20 cellular contexts compared by ENCODE assay signal in the genomic region with DNA sequence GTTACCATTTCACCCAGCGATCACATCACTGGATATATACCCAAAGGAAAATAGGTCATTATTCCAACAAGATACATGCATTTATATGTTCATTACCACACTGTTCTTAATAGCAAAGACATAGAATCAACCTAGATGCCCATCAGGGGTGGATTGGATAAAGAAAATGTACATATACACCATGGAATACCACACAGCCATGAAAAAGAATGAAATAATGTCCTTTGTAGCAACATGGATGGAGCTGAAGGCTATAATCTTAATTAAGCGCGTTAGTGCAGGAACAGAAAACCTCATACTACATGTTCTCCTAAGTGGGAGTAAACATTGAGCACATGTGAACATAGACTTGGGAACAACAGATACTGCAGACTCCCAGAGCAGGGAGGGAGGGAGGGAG. TPM values are rescaled to one million over a fixed set of nuclear protein-coding genes. Genes with fewer than 3 reads are reported as not detected.
DNase-seq lines count a peak whose midpoint lies in the region; ATAC-seq and TF ChIP-seq lines count a peak whose summit lies in the region.
"Had no signal": no experiment of that assay in that cellular context is flagged by ENCODE, and none has a peak within 500 bp of the region (broad histone marks: within the 10 kb centered on the region; RNA-seq: fewer than 3 reads in every experiment).

No MANE protein-coding gene starts in this region.

- no peaks in the 10 kb centered on the region for H3K27me3 Mint-ChIP-seq in activated CD4-positive, alpha-beta T cell treated with anti-CD3 and anti-CD28 coated beads for 36 hours
- H3K27me3 Mint-ChIP-seq in activated naive CD8-positive, alpha-beta T cell, result no peaks in the 10 kb centered on the region
- H3K27me3 Mint-ChIP-seq in activated naive CD8-positive, alpha-beta T cell treated with anti-CD3 and anti-CD28 coated beads, Interleukin-2, amount 50 U/mL, for 24 hours, result no peaks in the 10 kb centered on the region
- H3K27me3 Mint-ChIP-seq in activated T-helper 1 cell treated with anti-CD3 and anti-CD28 coated beads, Interleukin-12 subunit alpha, Interleukin-12 subunit beta, Interleukin-2, Interleukin-4 antibody, amounts not matched to agents 30 ng/mL and 10 ng/mL and 1 ng/mL, durations not matched to agents 14 hours and 24 hours and 36 hours (ENCODE audit: insufficient read depth), result no peaks in the 10 kb centered on the region

- no peak for DNase-seq in activated CD4-positive, alpha-beta T cell treated with anti-CD3 and anti-CD28 coated beads for 36 hours
- no peak for DNase-seq in activated CD4-positive, alpha-beta T cell treated with anti-CD3 and anti-CD28 coated beads, Interleukin-2, amount 50 U/mL, for 48 hours
- no peak for DNase-seq in activated naive CD8-positive, alpha-beta T cell treated with anti-CD3 and anti-CD28 coated beads, Interleukin-2, amount 50 U/mL, for 24 hours
- no peak for DNase-seq in activated T-helper 1 cell treated with anti-CD3 and anti-CD28 coated beads, Interleukin-12 subunit alpha, Interleukin-12 subunit beta, Interleukin-2, Interleukin-4 antibody, amounts not matched to agents 30 ng/mL and 10 ng/mL and 1 ng/mL, durations not matched to agents 14 hours and 24 hours and 36 hours (ENCODE audit: low spot score)
- DNase-seq in HEK293T (ENCODE audit: extremely low spot score), result no peak
- DNase-seq: DMS53, GDM1, MG63, NCI-H1417, NCI-H1694 treated with DMSO at 0.1 percent for 48 hours, NCI-H2081 treated with DMSO at 0.1 percent for 48 hours, NCI-H2171 treated with DMSO at 0.1 percent for 48 hours, NCI-H524 treated with DMSO at 0.1 percent for 48 hours, NCI-H82, SJCRH30 had no signal

- no peaks in the 10 kb centered on the region for H3K9me3 Mint-ChIP-seq in activated CD4-positive, alpha-beta T cell treated with anti-CD3 and anti-CD28 coated beads for 36 hours (ENCODE audit: low read depth)
- no peaks in the 10 kb centered on the region for H3K9me3 Mint-ChIP-seq in activated naive CD8-positive, alpha-beta T cell (ENCODE audit: low read depth)
- H3K9me3 Mint-ChIP-seq in activated naive CD8-positive, alpha-beta T cell treated with anti-CD3 and anti-CD28 coated beads, Interleukin-2, amount 50 U/mL, for 24 hours, result no peaks in the 10 kb centered on the region
- no peaks in the 10 kb centered on the region for H3K9me3 Mint-ChIP-seq in activated T-helper 1 cell treated with anti-CD3 and anti-CD28 coated beads, Interleukin-12 subunit alpha, Interleukin-12 subunit beta, Interleukin-2, Interleukin-4 antibody, amounts not matched to agents 30 ng/mL and 10 ng/mL and 1 ng/mL, durations not matched to agents 14 hours and 24 hours and 36 hours

- CTCF ChIA-PET in activated CD4-positive, alpha-beta T cell treated with anti-CD3 and anti-CD28 coated beads for 36 hours (lab: Charles Lee), result no interaction called here
- CTCF ChIA-PET in HEK293T (lab: Yijun Ruan, JAX), result no interaction called here

- H3K4me3 Mint-ChIP-seq in activated CD4-positive, alpha-beta T cell treated with anti-CD3 and anti-CD28 coated beads for 36 hours, result no peak overlapping the region
- no peak overlapping the region for H3K4me3 Mint-ChIP-seq in activated naive CD8-positive, alpha-beta T cell
- H3K4me3 Mint-ChIP-seq in activated naive CD8-positive, alpha-beta T cell treated with anti-CD3 and anti-CD28 coated beads, Interleukin-2, amount 50 U/mL, for 24 hours, result no peak overlapping the region
- no peak overlapping the region for H3K4me3 Mint-ChIP-seq in activated T-helper 1 cell treated with anti-CD3 and anti-CD28 coated beads, Interleukin-12 subunit alpha, Interleukin-12 subunit beta, Interleukin-2, Interleukin-4 antibody, amounts not matched to agents 30 ng/mL and 10 ng/mL and 1 ng/mL, durations not matched to agents 14 hours and 24 hours and 36 hours

- POLR2A ChIA-PET in activated CD4-positive, alpha-beta T cell treated with anti-CD3 and anti-CD28 coated beads for 36 hours (lab: Charles Lee), result no interaction called here
- POLR2A ChIA-PET in HEK293T (lab: Yijun Ruan, JAX), result no interaction called here

- ATAC-seq in activated CD4-positive, alpha-beta T cell treated with anti-CD3 and anti-CD28 coated beads for 36 hours, result no peak
- ATAC-seq in activated naive CD8-positive, alpha-beta T cell treated with anti-CD3 and anti-CD28 coated beads, Interleukin-2, amount 50 U/mL, for 24 hours, result no peak
- ATAC-seq in HG03442 (IDR thresholded peaks at IDR 0.05; ENCODE audit: unreplicated experiment), result no peak

- intact Hi-C loops in activated CD4-positive, alpha-beta T cell treated with anti-CD3 and anti-CD28 coated beads for 36 hours (cut with DNase I, micrococcal nuclease), result loop anchor here (2.0 kb wide), 2 partner anchors 18 to 38 kb away; a partner anchor contains a TSS
- intact Hi-C loops in activated T-helper 1 cell treated with anti-CD3 and anti-CD28 coated beads, Interleukin-12 subunit alpha, Interleukin-12 subunit beta, Interleukin-2, Interleukin-4 antibody, amounts not matched to agents 30 ng/mL and 10 ng/mL and 1 ng/mL, durations not matched to agents 14 hours and 24 hours and 36 hours (cut with micrococcal nuclease), result loop anchor here (2.0 kb wide), 1 partner anchor 36 kb away; no protein-coding TSS in a partner anchor

- H3K4me1 Mint-ChIP-seq in activated CD4-positive, alpha-beta T cell treated with anti-CD3 and anti-CD28 coated beads for 36 hours, result peaks cover 22% of the 10 kb centered on the region
- H3K4me1 Mint-ChIP-seq in activated naive CD8-positive, alpha-beta T cell (ENCODE audit: low read depth), result peaks cover 13% of the 10 kb centered on the region
- peaks cover 13% of the 10 kb centered on the region for H3K4me1 Mint-ChIP-seq in activated naive CD8-positive, alpha-beta T cell treated with anti-CD3 and anti-CD28 coated beads, Interleukin-2, amount 50 U/mL, for 24 hours
- peaks cover 15% of the 10 kb centered on the region for H3K4me1 Mint-ChIP-seq in activated T-helper 1 cell treated with anti-CD3 and anti-CD28 coated beads, Interleukin-12 subunit alpha, Interleukin-12 subunit beta, Interleukin-2, Interleukin-4 antibody, amounts not matched to agents 30 ng/mL and 10 ng/mL and 1 ng/mL, durations not matched to agents 14 hours and 24 hours and 36 hours (ENCODE audit: low read depth)

- peak overlapping the region; percentile 32 for H3K27ac Mint-ChIP-seq in activated CD4-positive, alpha-beta T cell treated with anti-CD3 and anti-CD28 coated beads for 36 hours
- peak overlapping the region; percentile 34 for H3K27ac Mint-ChIP-seq in activated naive CD8-positive, alpha-beta T cell
- H3K27ac Mint-ChIP-seq in activated naive CD8-positive, alpha-beta T cell treated with anti-CD3 and anti-CD28 coated beads, Interleukin-2, amount 50 U/mL, for 24 hours, result no peak overlapping the region
- peak overlapping the region; percentile 35 for H3K27ac Mint-ChIP-seq in activated T-helper 1 cell treated with anti-CD3 and anti-CD28 coated beads, Interleukin-12 subunit alpha, Interleukin-12 subunit beta, Interleukin-2, Interleukin-4 antibody, amounts not matched to agents 30 ng/mL and 10 ng/mL and 1 ng/mL, durations not matched to agents 14 hours and 24 hours and 36 hours

- H3K36me3 Mint-ChIP-seq in activated CD4-positive, alpha-beta T cell treated with anti-CD3 and anti-CD28 coated beads for 36 hours (ENCODE audit: low read depth), result peaks cover 33% of the 10 kb centered on the region
- H3K36me3 Mint-ChIP-seq in activated naive CD8-positive, alpha-beta T cell, result peaks cover 14% of the 10 kb centered on the region
- H3K36me3 Mint-ChIP-seq in activated naive CD8-positive, alpha-beta T cell treated with anti-CD3 and anti-CD28 coated beads, Interleukin-2, amount 50 U/mL, for 24 hours (ENCODE audit: low read depth), result peaks cover 40% of the 10 kb centered on the region
- H3K36me3 Mint-ChIP-seq in activated T-helper 1 cell treated with anti-CD3 and anti-CD28 coated beads, Interleukin-12 subunit alpha, Interleukin-12 subunit beta, Interleukin-2, Interleukin-4 antibody, amounts not matched to agents 30 ng/mL and 10 ng/mL and 1 ng/mL, durations not matched to agents 14 hours and 24 hours and 36 hours (ENCODE audit: low read depth), result peaks cover 35% of the 10 kb centered on the region

TF ChIP-seq in HEK293T, 16 proteins besides CTCF, POLR2A, EP300 and RAD21 (continues in another document):
- TF ChIP-seq SUZ12 (IDR thresholded peaks at IDR 0.05) (no peak), ELF4 (IDR thresholded peaks at IDR 0.05) (no peak), FOXK2 (IDR thresholded peaks at IDR 0.05) (no peak), FOXM1 (IDR thresholded peaks at IDR 0.05; ENCODE audit: borderline replicate concordance) (no peak), ZNF384 (IDR thresholded peaks at IDR 0.05) (no peak), SP1 (IDR thresholded peaks at IDR 0.05) (no peak)

RNA-seq across cellular contexts. Expression of a gene that starts 18.6 kb away (rescaled TPM):
- 10 to 100 TPM; 53.0 to 80.5 TPM for total RNA-seq in activated CD4-positive, alpha-beta T cell treated with anti-CD3 and anti-CD28 coated beads for 36 hours
- total RNA-seq in activated T-helper 1 cell treated with anti-CD3 and anti-CD28 coated beads, Interleukin-12 subunit alpha, Interleukin-12 subunit beta, Interleukin-2, Interleukin-4 antibody, amounts not matched to agents 30 ng/mL and 10 ng/mL and 1 ng/mL, durations not matched to agents 14 hours and 24 hours and 36 hours, result 53.5 and 54.7 TPM in 2 replicates

RNA-seq across cellular contexts. Expression of a gene that starts 18.8 kb away (rescaled TPM):
- total RNA-seq in activated CD4-positive, alpha-beta T cell treated with anti-CD3 and anti-CD28 coated beads for 36 hours, result 100 to 1,000 TPM; 166 to 169 TPM
- total RNA-seq in activated T-helper 1 cell treated with anti-CD3 and anti-CD28 coated beads, Interleukin-12 subunit alpha, Interleukin-12 subunit beta, Interleukin-2, Interleukin-4 antibody, amounts not matched to agents 30 ng/mL and 10 ng/mL and 1 ng/mL, durations not matched to agents 14 hours and 24 hours and 36 hours, result 153 and 162 TPM in 2 replicates

RNA-seq across cellular contexts. Expression of a gene that starts 20.9 kb away (rescaled TPM):
- 1 to 10 TPM; 6.6 to 8.3 TPM for total RNA-seq in activated CD4-positive, alpha-beta T cell treated with anti-CD3 and anti-CD28 coated beads for 36 hours
- 9.9 and 10.8 TPM in 2 replicates for total RNA-seq in activated T-helper 1 cell treated with anti-CD3 and anti-CD28 coated beads, Interleukin-12 subunit alpha, Interleukin-12 subunit beta, Interleukin-2, Interleukin-4 antibody, amounts not matched to agents 30 ng/mL and 10 ng/mL and 1 ng/mL, durations not matched to agents 14 hours and 24 hours and 36 hours

RNA-seq across cellular contexts. Expression of a gene that starts 34.5 kb away (rescaled TPM):
- total RNA-seq in activated CD4-positive, alpha-beta T cell treated with anti-CD3 and anti-CD28 coated beads for 36 hours, result 1 to 10 TPM; 3.8 to 5.6 TPM
- total RNA-seq in activated T-helper 1 cell treated with anti-CD3 and anti-CD28 coated beads, Interleukin-12 subunit alpha, Interleukin-12 subunit beta, Interleukin-2, Interleukin-4 antibody, amounts not matched to agents 30 ng/mL and 10 ng/mL and 1 ng/mL, durations not matched to agents 14 hours and 24 hours and 36 hours, result 6.2 and 6.3 TPM in 2 replicates

RNA-seq across cellular contexts. Expression of a gene that starts 51.8 kb away (rescaled TPM):
- total RNA-seq in activated CD4-positive, alpha-beta T cell treated with anti-CD3 and anti-CD28 coated beads for 36 hours, result not detected
- not detected in 2 replicates for total RNA-seq in activated T-helper 1 cell treated with anti-CD3 and anti-CD28 coated beads, Interleukin-12 subunit alpha, Interleukin-12 subunit beta, Interleukin-2, Interleukin-4 antibody, amounts not matched to agents 30 ng/mL and 10 ng/mL and 1 ng/mL, durations not matched to agents 14 hours and 24 hours and 36 hours
- total RNA-seq: H4, LHCN-M2, Peyer's patch, SJCRH30 had no signal
